In genomic region chr1:47481936-47482335, GRCh38 we compare ENCODE assay signal across 1 cellular context.
TF ChIP-seq lines count a peak whose summit lies in the region.

No MANE protein-coding gene starts in this region.

TF ChIP-seq in HepG2, 621 proteins besides CTCF, POLR2A, EP300 and RAD21 (continued from another document):
- TF ChIP-seq GLMP (CRISPR knock-in tag; IDR thresholded peaks at IDR 0.05; ENCODE audit: borderline replicate concordance) (no peak), ZNF557 (CRISPR knock-in tag; IDR thresholded peaks at IDR 0.05) (no peak), ZNF629 (CRISPR knock-in tag; conservative IDR thresholded peaks at IDR 0.05) (0 out of 2 replicates have a peak, but pooled peaks have one; percentile 0), NR2F1 (CRISPR knock-in tag; IDR thresholded peaks at IDR 0.05) (no peak), ZNF501 (CRISPR knock-in tag; IDR thresholded peaks at IDR 0.05) (no peak), ZNF451 (CRISPR knock-in tag; IDR thresholded peaks at IDR 0.05) (no peak)
